In the genomic region with DNA sequence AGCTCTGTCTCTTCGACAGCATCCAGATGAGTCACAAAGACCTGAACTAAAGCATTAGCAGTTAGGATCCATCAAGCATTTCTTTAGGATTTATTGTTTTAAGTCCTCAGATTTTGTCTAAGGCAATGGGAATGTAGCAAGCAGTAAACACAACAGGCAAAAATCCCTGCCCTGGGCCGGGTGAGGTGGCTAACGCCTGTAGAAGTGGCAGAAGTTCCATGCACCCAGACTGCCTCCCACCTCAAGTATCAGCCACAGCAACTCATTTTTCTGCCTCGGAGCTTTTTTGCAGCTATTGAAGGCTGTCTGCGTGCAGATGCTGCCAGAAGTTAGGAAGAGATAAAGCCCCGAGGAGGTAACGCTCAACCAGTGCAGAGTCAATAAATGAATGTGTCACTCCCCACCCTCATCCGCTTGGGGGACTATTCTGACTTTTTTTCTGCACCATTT, we compare ENCODE assay signal across 21 cellular contexts. TPM values are rescaled to one million over a fixed set of nuclear protein-coding genes. Genes with fewer than 3 reads are reported as not detected.
DNase-seq lines count a peak whose midpoint lies in the region; ATAC-seq and TF ChIP-seq lines count a peak whose summit lies in the region.
"Had no signal": no experiment of that assay in that cellular context is flagged by ENCODE, and none has a peak within 500 bp of the region (broad histone marks: within the 10 kb centered on the region; RNA-seq: fewer than 3 reads in every experiment).

No MANE protein-coding gene starts in this region.

- POLR2A ChIA-PET in Panc1 (lab: Charles Lee) = interaction anchor here (0.6 kb wide), 2 partner anchors 286 to 740 kb away, joined by 6 to 11 read pairs; no protein-coding TSS in a partner anchor

- TF ChIP-seq CTCF in Panc1 (IDR thresholded peaks at IDR 0.05) (no peak), fibroblast of the aortic adventitia (IDR thresholded peaks at IDR 0.05; ENCODE audit: insufficient read depth, low read length) (no peak), right lobe of liver (IDR thresholded peaks at IDR 0.05) (no peak)

- H3K4me3 ChIP-seq in Panc1 (ENCODE audit: low read depth in 2 of 2, low read length in 2 of 2) (peak overlapping the region in 1 of 2 experiments; percentile 7; a peak in 1 of 4 replicates), fibroblast of the aortic adventitia (ENCODE audit: low read depth, low read length) (no peak overlapping the region), right lobe of liver (no peak overlapping the region)
- H3K4me3 ChIP-seq: prostate gland had no signal

- H3K9me3 ChIP-seq in Panc1 (ENCODE audit: control insufficient read depth, insufficient read depth, low read depth, low read length) = peaks cover 4% of the 10 kb centered on the region; the same call in 1 of the 2 replicates
- peaks cover 0 to 3% (median 0%) of the 10 kb centered on the region in 4 donors for H3K9me3 ChIP-seq in right lobe of liver
- H3K9me3 ChIP-seq: prostate gland had no signal

- H3K36me3 ChIP-seq in Panc1 (ENCODE audit: control insufficient read depth, insufficient read depth, low read length) = no peaks in the 10 kb centered on the region
- no peaks in the 10 kb centered on the region for H3K36me3 ChIP-seq in right lobe of liver
- H3K36me3 ChIP-seq: prostate gland had no signal

- no peak for TF ChIP-seq POLR2A in right lobe of liver (IDR thresholded peaks at IDR 0.05)

- CTCF ChIA-PET in Panc1 (lab: Charles Lee) = interaction anchor here (1.2 kb wide), 1 partner anchor 101 kb away, joined by 3 read pairs; no protein-coding TSS in a partner anchor

- DNase-seq in Daoy (ENCODE audit: low read depth) (peak; percentile 73), M059J (ENCODE audit: low read depth) (peak; percentile 92), Panc1 (ENCODE audit: low read depth, low spot score) (no peak), fibroblast of the aortic adventitia (ENCODE audit: low read depth) (peak; percentile 26), right lobe of liver (no peak), NCI-H1105 treated with DMSO at 0.1 percent for 48 hours (lab: John Stamatoyannopoulos, UW) (no peak)
- DNase-seq: activated CD4-positive, alpha-beta T cell treated with anti-CD3 and anti-CD28 coated beads, Interleukin-2, amount 10 ng/mL, durations not matched to agents 7 days and 5 days; aorta; Calu3; effector memory CD4-positive, alpha-beta T cell; H7; hypothalamus; kidney; NCI-H1436; NCI-H446; small intestine; substantia nigra; T-helper 9 cell had no signal

- in situ Hi-C loops in Panc1 (cut with HindIII; ENCODE audit: low pct_unique_long_range_greater_than_20kb, low sequenced_read_pairs) = no loop called here

- BruUV-seq in Panc1 (replicated peaks; lab: Mats Ljungman, UMichigan) = no TSS peak

- H3K27me3 ChIP-seq in Panc1 (ENCODE audit: control insufficient read depth, insufficient read depth, low read length) (no peaks in the 10 kb centered on the region), right lobe of liver (no peaks in the 10 kb centered on the region)

- H3K4me1 ChIP-seq in Panc1 (ENCODE audit: control insufficient read depth, insufficient read depth, low read length) (peaks cover 9% of the 10 kb centered on the region; the same call in 1 of the 2 replicates), right lobe of liver (no peaks in the 10 kb centered on the region)
- H3K4me1 ChIP-seq: prostate gland had no signal

- peak; percentile 89 for ATAC-seq in Panc1
- ATAC-seq in HG03175 (IDR thresholded peaks at IDR 0.05; ENCODE audit: unreplicated experiment) = no peak
- ATAC-seq in right lobe of liver = no peak
- ATAC-seq in HG03095 (IDR thresholded peaks at IDR 0.05; ENCODE audit: unreplicated experiment) = no peak

- WGBS in right lobe of liver (ENCODE audit: insufficient coverage, low coverage, low lambda C conversion rate, missing lambda C conversion rate) = 19% methylated on average over 6 of the region's 8 CpGs

- intact Hi-C loops in Panc1 (cut with micrococcal nuclease; ENCODE audit: unreplicated experiment) (no loop called here), right lobe of liver (cut with DNase I) (loop anchor here in 1 of 2 donors (10.0 kb wide), 1 partner anchor 132 kb away; no protein-coding TSS in a partner anchor)

- H3K27ac ChIP-seq in Panc1 (ENCODE audit: low read length) = peak overlapping the region; percentile 14
- H3K27ac ChIP-seq in right lobe of liver = no peak overlapping the region
- H3K27ac ChIP-seq: prostate gland had no signal

RNA-seq across cellular contexts. Expression of a gene that starts 47.1 kb away (rescaled TPM):
- 58.6 and 65.2 TPM in 2 replicates for total RNA-seq in Daoy (2014; rRNA removed; shearing (Covaris generic))
- total RNA-seq in M059J (2014; rRNA removed; shearing (Covaris generic)) = 51.5 and 71.3 TPM in 2 replicates
- total RNA-seq in Panc1 (2021; ENCODE audit: unreplicated experiment) (19.5 TPM), fibroblast of the aortic adventitia (ENCODE audit: low replicate concordance) (24.0 and 71.3 TPM in 2 replicates), right lobe of liver (10 to 100 TPM; 14.5 to 30.5 (median 24.1) TPM)
- polyA plus RNA-seq in Panc1 (2012; ENCODE audit: insufficient read length) = 18.0 TPM

RNA-seq across cellular contexts. Expression of a gene that starts 57.0 kb away (rescaled TPM):
- total RNA-seq in Daoy (2014; rRNA removed; shearing (Covaris generic)) = 214 and 231 TPM in 2 replicates
- 213 and 349 TPM in 2 replicates for total RNA-seq in M059J (2014; rRNA removed; shearing (Covaris generic))
- total RNA-seq in Panc1 (2021; ENCODE audit: unreplicated experiment) (97.2 TPM), fibroblast of the aortic adventitia (ENCODE audit: low replicate concordance) (43.3 and 78.0 TPM in 2 replicates), right lobe of liver (100 to 1,000 TPM in 2 of 6 experiments, 10 to 100 TPM in 4; 30.6 to 227 (median 32.8) TPM)
- polyA plus RNA-seq in Panc1 (2012; ENCODE audit: insufficient read length) = 244 TPM

Comparison
In these comparisons a context has a peak if more than half of its experiments do, and no peak if none do; other contexts are left out.
1. DNase-seq: peak in Daoy (single experiment), M059J (single experiment) and fibroblast of the aortic adventitia (single experiment); none in Panc1 (single experiment), right lobe of liver (0 of 3) and NCI-H1105 treated with DMSO at 0.1 percent for 48 hours (single experiment).